Comparison of ENCODE assay signal across 17 cellular contexts in genomic region chr9:108844391-108844790, GRCh38.
A peak's percentile ranks its signal among the peaks of the same experiment; 100 is the strongest.
DNase-seq lines count a peak whose midpoint lies in the region; ATAC-seq lines count a peak whose summit lies in the region.
"Had no signal": no experiment of that assay in that cellular context is flagged by ENCODE, and none has a peak within 500 bp of the region (broad histone marks: within the 10 kb centered on the region; RNA-seq: fewer than 3 reads in every experiment).

No MANE protein-coding gene starts in this region.

- ATAC-seq in HG02885 (IDR thresholded peaks at IDR 0.05; ENCODE audit: poor library complexity, unreplicated experiment), result no peak
- no peak for ATAC-seq in HG03280 (IDR thresholded peaks at IDR 0.05; ENCODE audit: unreplicated experiment)
- ATAC-seq: HepG2, Panc1 had no signal

- DNase-seq in COR-L47 (lab: John Stamatoyannopoulos, UW) (peak; percentile 62), DMS 273 treated with DMSO at 0.1 percent for 48 hours (lab: John Stamatoyannopoulos, UW) (peak; percentile 27), NCI-H524 treated with DMSO at 0.1 percent for 48 hours (lab: John Stamatoyannopoulos, UW) (peak; percentile 63), epithelial cell of prostate (ENCODE audit: low read depth, low spot score) (no peak), NCI-H2107 treated with DMSO at 0.1 percent for 48 hours (lab: John Stamatoyannopoulos, UW; ENCODE audit: unreplicated experiment) (no peak)
- DNase-seq: BE2C; CD4-positive, alpha-beta memory T cell; EL; MG63; NCI-H510A; SHP77 treated with DMSO at 0.1 percent for 48 hours; T-helper 2 cell had no signal

- peak overlapping the region; percentile 23 for H3K27ac ChIP-seq in epithelial cell of prostate
- H3K27ac ChIP-seq: KMS-11 had no signal

Comparison
In these comparisons a context has a peak if more than half of its experiments do, and no peak if none do; other contexts are left out.
1. DNase-seq: peak in COR-L47 (single experiment), DMS 273 treated with DMSO at 0.1 percent for 48 hours (single experiment) and NCI-H524 treated with DMSO at 0.1 percent for 48 hours (single experiment); none in epithelial cell of prostate (single experiment) and NCI-H2107 treated with DMSO at 0.1 percent for 48 hours (single experiment).